13 cellular contexts compared by ENCODE assay signal in the genomic region with DNA sequence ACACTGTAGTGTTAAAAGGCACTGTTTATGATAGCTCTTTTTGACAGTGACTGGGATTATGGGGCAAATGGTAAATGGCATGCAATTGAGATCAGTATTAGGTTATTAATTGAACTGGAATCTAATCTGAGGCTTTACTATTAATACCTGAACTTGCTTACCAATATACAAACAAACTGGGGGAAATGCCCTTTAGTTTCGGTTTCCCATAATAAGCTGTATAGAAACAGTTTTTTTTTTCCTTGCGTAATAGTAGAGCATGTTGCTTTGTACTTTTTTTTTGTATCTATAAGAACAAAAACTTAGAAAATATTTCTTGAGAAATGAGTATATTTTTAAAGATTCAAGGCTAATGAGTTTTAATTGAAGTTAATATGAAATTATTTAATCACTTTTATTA.
DNase-seq lines count a peak whose midpoint lies in the region; ATAC-seq and TF ChIP-seq lines count a peak whose summit lies in the region.
"Had no signal": no experiment of that assay in that cellular context is flagged by ENCODE, and none has a peak within 500 bp of the region (broad histone marks: within the 10 kb centered on the region; RNA-seq: fewer than 3 reads in every experiment).

No MANE protein-coding gene starts in this region.

- peak; percentile 75 for DNase-seq in CD1c-positive myeloid dendritic cell (ENCODE audit: extremely low spot score)
- peak; percentile 45 for DNase-seq in choroid plexus epithelial cell (ENCODE audit: low read depth)
- no peak for DNase-seq in RPMI8226
- no peak for DNase-seq in DMS153 treated with DMSO at 0.1 percent for 48 hours (lab: John Stamatoyannopoulos, UW; ENCODE audit: unreplicated experiment)
- DNase-seq in inferior parietal cortex (ENCODE audit: extremely low spot score), result no peak
- DNase-seq in D341Med (ENCODE audit: low spot score), result no peak
- DNase-seq: caudate nucleus, islet precursor cell, tibial artery had no signal

- TF ChIP-seq CTCF in choroid plexus epithelial cell (conservative IDR thresholded peaks at IDR 0.05; ENCODE audit: low read depth, low read length), result no peak

- H3K4me3 ChIP-seq in choroid plexus epithelial cell (ENCODE audit: low read depth, low read length), result no peak overlapping the region
- H3K4me3 ChIP-seq: HAP-1, skin epidermis, tibial artery had no signal

- ATAC-seq in GM19452 (IDR thresholded peaks at IDR 0.05; ENCODE audit: unreplicated experiment) (peak; percentile 46), HG03442 (IDR thresholded peaks at IDR 0.05; ENCODE audit: unreplicated experiment) (peak; percentile 22)

Comparison
In these comparisons a context has a peak if more than half of its experiments do, and no peak if none do; other contexts are left out.
1. DNase-seq: peak in CD1c-positive myeloid dendritic cell (single experiment) and choroid plexus epithelial cell (single experiment); none in RPMI8226 (single experiment), DMS153 treated with DMSO at 0.1 percent for 48 hours (single experiment), inferior parietal cortex (single experiment) and D341Med (single experiment).